In the genomic region with DNA sequence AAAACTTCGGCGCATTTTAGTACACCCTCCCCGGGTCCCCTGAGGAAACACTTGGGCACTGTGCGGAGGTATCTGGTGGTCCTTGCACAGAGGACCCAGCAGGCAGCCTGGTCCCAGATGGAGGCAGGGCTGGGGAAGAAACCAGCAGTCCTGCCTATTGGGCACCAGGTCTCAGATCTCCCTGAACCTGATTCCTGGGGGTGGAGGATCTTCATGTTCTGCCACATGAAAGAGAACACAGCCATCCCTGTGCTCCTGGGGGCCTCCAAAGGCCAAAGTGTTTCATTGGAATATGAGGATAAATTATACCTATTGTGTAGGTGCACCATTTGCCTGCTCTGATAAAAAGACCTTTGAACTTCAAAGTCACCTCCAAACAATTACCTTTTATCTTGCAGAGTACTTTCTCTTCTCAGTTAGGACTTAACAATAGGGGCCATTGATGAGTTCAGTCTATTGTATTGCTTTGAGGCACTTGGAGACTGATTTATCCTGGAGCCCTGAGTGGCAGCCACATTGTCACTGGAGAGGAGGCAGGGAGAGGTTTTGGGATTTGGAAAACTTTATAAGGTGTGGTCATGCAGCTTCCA, we compare ENCODE assay signal across 10 cellular contexts.
A peak's percentile ranks its signal among the peaks of the same experiment; 100 is the strongest.
DNase-seq lines count a peak whose midpoint lies in the region; ATAC-seq, FAIRE-seq and TF ChIP-seq lines count a peak whose summit lies in the region.
"Had no signal": no experiment of that assay in that cellular context is flagged by ENCODE, and none has a peak within 500 bp of the region (broad histone marks: within the 10 kb centered on the region; RNA-seq: fewer than 3 reads in every experiment).

No MANE protein-coding gene starts in this region.

- peaks cover 20% of the 10 kb centered on the region for H3K36me3 Mint-ChIP-seq in T-helper 1 cell treated with Interleukin-12 subunit alpha and Interleukin-12 subunit beta and Interleukin-4 antibody, amounts not matched to agents 30 μg/mL and 1 μg/mL, for 36 hours (ENCODE audit: low read depth)
- peaks cover 10% of the 10 kb centered on the region for H3K36me3 Mint-ChIP-seq in stimulated activated effector memory CD8-positive, alpha-beta T cell treated with anti-CD3 and anti-CD28 coated beads, Interleukin-12 subunit alpha, Interleukin-12 subunit beta, amount 100 ng/mL, for 72 hours

- H3K9ac ChIP-seq in SK-N-MC (ENCODE audit: insufficient read length) = no peak overlapping the region

- H3K27ac ChIP-seq in SK-N-MC = no peak overlapping the region

- no peaks in the 10 kb centered on the region for H3K9me3 ChIP-seq in SK-N-MC (ENCODE audit: low read depth, low read length)

- peaks cover 43% of the 10 kb centered on the region for H3K4me1 Mint-ChIP-seq in T-helper 1 cell treated with Interleukin-12 subunit alpha and Interleukin-12 subunit beta and Interleukin-4 antibody, amounts not matched to agents 30 μg/mL and 1 μg/mL, for 36 hours (ENCODE audit: low read depth)
- peaks cover 43% of the 10 kb centered on the region for H3K4me1 Mint-ChIP-seq in stimulated activated effector memory CD8-positive, alpha-beta T cell treated with anti-CD3 and anti-CD28 coated beads, Interleukin-12 subunit alpha, Interleukin-12 subunit beta, amount 100 ng/mL, for 72 hours

- H3K9me3 Mint-ChIP-seq in T-helper 1 cell treated with Interleukin-12 subunit alpha and Interleukin-12 subunit beta and Interleukin-4 antibody, amounts not matched to agents 30 μg/mL and 1 μg/mL, for 36 hours = no peaks in the 10 kb centered on the region
- no peaks in the 10 kb centered on the region for H3K9me3 Mint-ChIP-seq in stimulated activated effector memory CD8-positive, alpha-beta T cell treated with anti-CD3 and anti-CD28 coated beads, Interleukin-12 subunit alpha, Interleukin-12 subunit beta, amount 100 ng/mL, for 72 hours

- DNase-seq in T-helper 1 cell (no peak), SK-N-MC (ENCODE audit: low read depth, low spot score) (no peak), fibroblast of pulmonary artery (ENCODE audit: low read depth) (no peak), NCI-H1436 (lab: John Stamatoyannopoulos, UW) (no peak), D721Med (ENCODE audit: insufficient read length, low spot score) (no peak)
- no peak for DNase-seq in stimulated activated effector memory CD8-positive, alpha-beta T cell treated with anti-CD3 and anti-CD28 coated beads, Interleukin-12 subunit alpha, Interleukin-12 subunit beta, amount 100 ng/mL, for 72 hours (ENCODE audit: low spot score in 2 of 2)
- DNase-seq: activated CD8-positive, alpha-beta memory T cell treated with anti-CD3 and anti-CD28 coated beads, Interleukin-2, amount 50 U/mL, for 48 hours; NCI-H1417 had no signal

- no peak for ATAC-seq in stimulated activated effector memory CD8-positive, alpha-beta T cell treated with anti-CD3 and anti-CD28 coated beads, Interleukin-12 subunit alpha, Interleukin-12 subunit beta, amount 100 ng/mL, for 72 hours
- no peak for ATAC-seq in GM19467 (IDR thresholded peaks at IDR 0.05; ENCODE audit: unreplicated experiment)

- peaks cover 21% of the 10 kb centered on the region; the same call in 1 of the 2 replicates for H3K36me3 ChIP-seq in SK-N-MC (ENCODE audit: insufficient read depth, low read length)

- no peak for FAIRE-seq in D721Med (lab: Jason Lieb, UNC)

- H3K27me3 Mint-ChIP-seq in T-helper 1 cell treated with Interleukin-12 subunit alpha and Interleukin-12 subunit beta and Interleukin-4 antibody, amounts not matched to agents 30 μg/mL and 1 μg/mL, for 36 hours (ENCODE audit: low read depth) = peaks cover 5% of the 10 kb centered on the region

- H3K4me3 ChIP-seq in SK-N-MC (peak overlapping the region; percentile 90), fibroblast of pulmonary artery (replicated peaks; ENCODE audit: low read depth, low read length) (peak overlapping the region; percentile 83)

- H3K4me3 Mint-ChIP-seq in T-helper 1 cell treated with Interleukin-12 subunit alpha and Interleukin-12 subunit beta and Interleukin-4 antibody, amounts not matched to agents 30 μg/mL and 1 μg/mL, for 36 hours = peak overlapping the region; percentile 62
- H3K4me3 Mint-ChIP-seq in stimulated activated effector memory CD8-positive, alpha-beta T cell treated with anti-CD3 and anti-CD28 coated beads, Interleukin-12 subunit alpha, Interleukin-12 subunit beta, amount 100 ng/mL, for 72 hours = peak overlapping the region; percentile 67

- TF ChIP-seq CTCF in fibroblast of pulmonary artery (IDR thresholded peaks at IDR 0.05; ENCODE audit: low read length, missing control alignments) = no peak
- no peak for TF ChIP-seq CTCF in D721Med (IDR thresholded peaks at IDR 0.05; ENCODE audit: insufficient read depth, missing control alignments)

- H3K27ac Mint-ChIP-seq in T-helper 1 cell treated with Interleukin-12 subunit alpha and Interleukin-12 subunit beta and Interleukin-4 antibody, amounts not matched to agents 30 μg/mL and 1 μg/mL, for 36 hours = peak overlapping the region; percentile 59
- H3K27ac Mint-ChIP-seq in stimulated activated effector memory CD8-positive, alpha-beta T cell treated with anti-CD3 and anti-CD28 coated beads, Interleukin-12 subunit alpha, Interleukin-12 subunit beta, amount 100 ng/mL, for 72 hours = peak overlapping the region; percentile 87
